18 cellular contexts compared by ENCODE assay signal in genomic region chr19:644789-645188, GRCh38. TPM values are rescaled to one million over a fixed set of nuclear protein-coding genes. Genes with fewer than 3 reads are reported as not detected.
A peak's percentile ranks its signal among the peaks of the same experiment; 100 is the strongest.
DNase-seq lines count a peak whose midpoint lies in the region; ATAC-seq, FAIRE-seq and TF ChIP-seq lines count a peak whose summit lies in the region.
"Had no signal": no experiment of that assay in that cellular context is flagged by ENCODE, and none has a peak within 500 bp of the region (broad histone marks: within the 10 kb centered on the region; RNA-seq: fewer than 3 reads in every experiment).

No MANE protein-coding gene starts in this region.

- CTCF ChIA-PET in K562 (lab: Yijun Ruan, JAX; ENCODE audit: low intra/inter-chr PET ratio) = no interaction called here

- H3K4me1 ChIP-seq in K562 (replicated peaks in 1 of 2; ENCODE audit: control insufficient read depth in 2 of 2, insufficient read depth in 2 of 2, low read length in 2 of 2) = peaks cover 0 to 48% of the 10 kb centered on the region in 2 experiments; a peak in 2 of 5 replicates

- H3K4me3 ChIP-seq in K562 = no peak overlapping the region
- H3K4me3 ChIP-seq: PC-9 had no signal

- TF ChIP-seq RAD21 in K562 (CRISPR knock-in tag; conservative IDR thresholded peaks at IDR 0.05 in 1 of 2, IDR thresholded peaks at IDR 0.05 in 1 of 2) = no peak

- H3K79me2 ChIP-seq in K562 (ENCODE audit: control insufficient read depth, insufficient read depth, low read length) = no peaks in the 10 kb centered on the region

- ATAC-seq in K562 = no peak
- ATAC-seq in stimulated activated memory B cell treated with anti-CD40 and anti-IgM and Interleukin-4, amounts not matched to agents 10 μg/mL and 1 μg/mL and 100 μg/mL, for 72 hours = no peak
- ATAC-seq: HCT116 had no signal

- no peak for DNase-seq in K562 (ENCODE audit: extremely low read depth in 1 of 4, low spot score in 3 of 4)
- DNase-seq in anterior cingulate cortex (lab: John Stamatoyannopoulos, UW) = no peak
- no peak for DNase-seq in NCI-H1048 (lab: John Stamatoyannopoulos, UW)
- DNase-seq: CD8-positive, alpha-beta memory T cell; DND-41; NCI-H1092; NCI-H146; NCI-H2081 treated with DMSO at 0.1 percent for 48 hours; NCI-H510A treated with DMSO at 0.1 percent for 48 hours; PC-9 had no signal

- no peaks in the 10 kb centered on the region for H3K9me3 ChIP-seq in K562 (replicated peaks; ENCODE audit: control insufficient read depth, insufficient read depth, low read depth, low read length)

- no peak for TF ChIP-seq EP300 in K562 (IDR thresholded peaks at IDR 0.05; ENCODE audit: low read length)

- in situ Hi-C loops in K562 (cut with MboI) = no loop called here

- peaks cover 4% of the 10 kb centered on the region for H3K36me3 Mint-ChIP-seq in IgD-negative memory B cell
- peaks cover 26% of the 10 kb centered on the region for H3K36me3 Mint-ChIP-seq in stimulated activated memory B cell treated with anti-CD40 and anti-IgM and Interleukin-4, amounts not matched to agents 10 μg/mL and 1 μg/mL and 100 μg/mL, for 72 hours

- no peaks in the 10 kb centered on the region for H4K20me1 ChIP-seq in K562 (replicated peaks; ENCODE audit: control insufficient read depth, insufficient read depth, low read length)

- no peaks in the 10 kb centered on the region for H3K9me3 Mint-ChIP-seq in IgD-negative memory B cell
- no peaks in the 10 kb centered on the region for H3K9me3 Mint-ChIP-seq in stimulated activated memory B cell treated with anti-CD40 and anti-IgM and Interleukin-4, amounts not matched to agents 10 μg/mL and 1 μg/mL and 100 μg/mL, for 72 hours
- H3K9me3 Mint-ChIP-seq: CD8-positive, alpha-beta memory T cell had no signal

- BruUV-seq in K562 (replicated peaks; lab: Mats Ljungman, UMichigan) = no TSS peak

- intact Hi-C loops in K562 (cut with micrococcal nuclease) = no loop called here

- H3K27ac Mint-ChIP-seq in IgD-negative memory B cell = peak overlapping the region in 2 of 3 donors; percentile 59 to 81
- peak overlapping the region; percentile 79 for H3K27ac Mint-ChIP-seq in stimulated activated memory B cell treated with anti-CD40 and anti-IgM and Interleukin-4, amounts not matched to agents 10 μg/mL and 1 μg/mL and 100 μg/mL, for 72 hours

- WGBS in K562 (ENCODE audit: insufficient coverage, low coverage, missing lambda C conversion rate) = 88% methylated on average over 10 of the region's 14 CpGs

- no peak for TF ChIP-seq CTCF in K562 (IDR thresholded peaks at IDR 0.05 in 2 of 3, conservative IDR thresholded peaks at IDR 0.05 in 1 of 3; ENCODE audit: insufficient read depth in 2 of 3, low read depth in 1 of 3, low read length in 3 of 3)

- no peaks in the 10 kb centered on the region for H3K9me1 ChIP-seq in K562 (ENCODE audit: control insufficient read depth, insufficient read depth, low read length)

- no peak for TF ChIP-seq POLR2A in K562 (conservative IDR thresholded peaks at IDR 0.05)

- H3K9ac ChIP-seq in K562 (ENCODE audit: insufficient read depth in 1 of 2, low read depth in 2 of 2, low read length in 2 of 2) = no peak overlapping the region
- H3K9ac ChIP-seq: KMS-11 had no signal

- POLR2A ChIA-PET in K562 (lab: Yijun Ruan, JAX) = no interaction called here

- H3K4me2 ChIP-seq in K562 (ENCODE audit: insufficient read depth, low read length) = no peak overlapping the region
- H3K4me2 ChIP-seq: KMS-11, PC-9 had no signal

- H3K27me3 ChIP-seq in K562 (ENCODE audit: control insufficient read depth in 2 of 2, insufficient read depth in 2 of 2, low read length in 2 of 2) = no peaks in the 10 kb centered on the region

- H3K36me3 ChIP-seq in K562 (ENCODE audit: control insufficient read depth, insufficient read depth, low read length) = peaks cover 50% of the 10 kb centered on the region; the same call in 1 of the 3 replicates

- no peaks in the 10 kb centered on the region for H3K27me3 Mint-ChIP-seq in IgD-negative memory B cell
- no peaks in the 10 kb centered on the region for H3K27me3 Mint-ChIP-seq in stimulated activated memory B cell treated with anti-CD40 and anti-IgM and Interleukin-4, amounts not matched to agents 10 μg/mL and 1 μg/mL and 100 μg/mL, for 72 hours
- H3K27me3 Mint-ChIP-seq: CD8-positive, alpha-beta memory T cell had no signal

- no peak overlapping the region for H3K4me3 Mint-ChIP-seq in IgD-negative memory B cell
- H3K4me3 Mint-ChIP-seq in stimulated activated memory B cell treated with anti-CD40 and anti-IgM and Interleukin-4, amounts not matched to agents 10 μg/mL and 1 μg/mL and 100 μg/mL, for 72 hours = no peak overlapping the region
- H3K4me3 Mint-ChIP-seq: CD8-positive, alpha-beta memory T cell had no signal

- H3K27ac ChIP-seq in K562 (ENCODE audit: extremely low read depth, low read depth, low read length) = no peak overlapping the region
- H3K27ac ChIP-seq: KMS-11, PC-9 had no signal

- H2AFZ ChIP-seq in K562 (ENCODE audit: low read depth, low read length) = no peak overlapping the region
- H2AFZ ChIP-seq: PC-9 had no signal

- peaks cover 0 to 10% (median 9%) of the 10 kb centered on the region in 3 donors for H3K4me1 Mint-ChIP-seq in IgD-negative memory B cell
- peaks cover 38% of the 10 kb centered on the region for H3K4me1 Mint-ChIP-seq in stimulated activated memory B cell treated with anti-CD40 and anti-IgM and Interleukin-4, amounts not matched to agents 10 μg/mL and 1 μg/mL and 100 μg/mL, for 72 hours
- H3K4me1 Mint-ChIP-seq: CD8-positive, alpha-beta memory T cell had no signal

- FAIRE-seq in K562 (lab: Jason Lieb, UNC) = no peak
- FAIRE-seq: G401.6, GM18507 had no signal

RNA-seq across cellular contexts. Expression of gene FGF22, which starts 5.1 kb away (rescaled TPM):
- polyA plus RNA-seq in IgD-negative memory B cell (not detected), K562 (2011; rRNA removed) (0.14 and 0.24 TPM in 2 replicates), K562 (2014; fragmentation: Illumina TruSeq; extraction: Trizol) (0.14 TPM in 1 of 2 replicates, not detected in the other), K562 (2014; fragmentation: Nextera tagmentation; extraction: Ambion mirVana) (not detected), K562 (2014; rRNA removed) (1.6 and 2.2 TPM in 2 replicates)
- 2.3 and 4.6 TPM in 2 replicates for total RNA-seq in K562 (2011; cell fraction: chromatin; rRNA removed; ENCODE audit: low replicate concordance)
- 3.2 and 3.7 TPM in 2 replicates for total RNA-seq in K562 (2011; cell fraction: nucleolus; rRNA removed)
- total RNA-seq in K562 (2011; cell fraction: nucleoplasm; rRNA removed) = 2.6 and 4.0 TPM in 2 replicates
- total RNA-seq in K562 (2014; rRNA removed) (0.49 and 1.7 TPM in 2 replicates), K562 (2014; rRNA removed; fragmentation: Illumina TruSeq; extraction: Trizol) (not detected in 2 replicates), K562 (2015; rRNA removed; fragmentation: Illumina TruSeq; extraction: Trizol) (0.25 TPM in 1 of 2 replicates, not detected in the other), K562 (2021) (0.58 and 0.86 TPM in 2 replicates)
- polyA plus RNA-seq in K562 (2011; cell fraction: cytosol; rRNA removed) = 0.18 and 0.34 TPM in 2 replicates
- 1.5 and 3.3 TPM in 2 replicates for polyA plus RNA-seq in K562 (2011; cell fraction: nucleus; rRNA removed)
- polyA plus RNA-seq in K562 (2012) = 0.60 and 0.89 TPM in 2 replicates
- polyA minus RNA-seq in K562 (2011; rRNA and poly(A)+ RNA removed) = not detected in 2 replicates
- polyA minus RNA-seq in K562 (2011; cell fraction: cytosol; rRNA and poly(A)+ RNA removed) = not detected in 2 replicates
- polyA minus RNA-seq in K562 (2011; cell fraction: nucleus; rRNA and poly(A)+ RNA removed) = 0.33 and 0.40 TPM in 2 replicates
- total RNA-seq: MCF 10A, PC-9 had no signal
- polyA plus RNA-seq: CD8-positive, alpha-beta memory T cell had no signal

RNA-seq across cellular contexts. Expression of gene POLRMT, which starts 11.5 kb away (rescaled TPM):
- polyA plus RNA-seq in IgD-negative memory B cell (41.9 TPM), K562 (2011; rRNA removed) (60.8 and 111 TPM in 2 replicates), K562 (2014; fragmentation: Illumina TruSeq; extraction: Trizol) (71.8 and 99.5 TPM in 2 replicates), K562 (2014; fragmentation: Nextera tagmentation; extraction: Ambion mirVana) (10 to 100 TPM; 30.3 to 34.0 TPM), K562 (2014; rRNA removed) (67.5 and 88.4 TPM in 2 replicates)
- total RNA-seq in K562 (2011; cell fraction: chromatin; rRNA removed; ENCODE audit: low replicate concordance) = 71.2 and 248 TPM in 2 replicates
- total RNA-seq in K562 (2011; cell fraction: nucleolus; rRNA removed) = 221 and 235 TPM in 2 replicates
- 86.3 and 109 TPM in 2 replicates for total RNA-seq in K562 (2011; cell fraction: nucleoplasm; rRNA removed)
- total RNA-seq in K562 (2014; rRNA removed) (82.8 and 96.5 TPM in 2 replicates), K562 (2014; rRNA removed; fragmentation: Illumina TruSeq; extraction: Trizol) (33.4 and 49.3 TPM in 2 replicates), K562 (2015; rRNA removed; fragmentation: Illumina TruSeq; extraction: Trizol) (61.9 and 68.0 TPM in 2 replicates), K562 (2021) (134 and 144 TPM in 2 replicates)
- polyA plus RNA-seq in K562 (2011; cell fraction: cytosol; rRNA removed) = 39.8 and 94.7 TPM in 2 replicates
- 319 and 523 TPM in 2 replicates for polyA plus RNA-seq in K562 (2011; cell fraction: nucleus; rRNA removed)
- 95.6 and 140 TPM in 2 replicates for polyA plus RNA-seq in K562 (2012)
- 60.0 and 108 TPM in 2 replicates for polyA minus RNA-seq in K562 (2011; rRNA and poly(A)+ RNA removed)
- polyA minus RNA-seq in K562 (2011; cell fraction: cytosol; rRNA and poly(A)+ RNA removed) = 88.4 and 105 TPM in 2 replicates
- polyA minus RNA-seq in K562 (2011; cell fraction: nucleus; rRNA and poly(A)+ RNA removed) = 57.5 and 62.3 TPM in 2 replicates

RNA-seq across cellular contexts. Expression of gene RNF126, which starts 18.2 kb away (rescaled TPM):
- polyA plus RNA-seq in IgD-negative memory B cell = 108 TPM
- 35.2 and 104 TPM in 2 replicates for total RNA-seq in K562 (2011; cell fraction: chromatin; rRNA removed; ENCODE audit: low replicate concordance)
- total RNA-seq in K562 (2011; cell fraction: nucleolus; rRNA removed) = 88.7 and 118 TPM in 2 replicates
- total RNA-seq in K562 (2011; cell fraction: nucleoplasm; rRNA removed) = 57.0 and 58.7 TPM in 2 replicates
- total RNA-seq in K562 (2014; rRNA removed) = 101 and 128 TPM in 2 replicates
- 6.6 and 7.6 TPM in 2 replicates for total RNA-seq in K562 (2014; rRNA removed; fragmentation: Illumina TruSeq; extraction: Trizol)
- 26.2 and 31.8 TPM in 2 replicates for total RNA-seq in K562 (2015; rRNA removed; fragmentation: Illumina TruSeq; extraction: Trizol)
- 85.7 and 95.8 TPM in 2 replicates for total RNA-seq in K562 (2021)
- 6.5 and 12.3 TPM in 2 replicates for polyA plus RNA-seq in K562 (2011; rRNA removed)
- 22.5 and 58.3 TPM in 2 replicates for polyA plus RNA-seq in K562 (2011; cell fraction: cytosol; rRNA removed)
- 48.9 and 104 TPM in 2 replicates for polyA plus RNA-seq in K562 (2011; cell fraction: nucleus; rRNA removed)
- polyA plus RNA-seq in K562 (2012) = 65.9 and 76.9 TPM in 2 replicates
- polyA plus RNA-seq in K562 (2014; fragmentation: Illumina TruSeq; extraction: Trizol) = 9.1 and 34.6 TPM in 2 replicates
- under 1 TPM; 0.27 to 0.36 TPM for polyA plus RNA-seq in K562 (2014; fragmentation: Nextera tagmentation; extraction: Ambion mirVana)
- polyA plus RNA-seq in K562 (2014; rRNA removed) = 79.0 and 87.6 TPM in 2 replicates
- polyA minus RNA-seq in K562 (2011; rRNA and poly(A)+ RNA removed) = 1.7 and 4.6 TPM in 2 replicates
- 20.2 and 32.4 TPM in 2 replicates for polyA minus RNA-seq in K562 (2011; cell fraction: cytosol; rRNA and poly(A)+ RNA removed)
- polyA minus RNA-seq in K562 (2011; cell fraction: nucleus; rRNA and poly(A)+ RNA removed) = 34.3 and 38.8 TPM in 2 replicates

RNA-seq across cellular contexts. Expression of gene FSTL3, which starts 31.4 kb away (rescaled TPM):
- polyA plus RNA-seq in IgD-negative memory B cell (1.7 TPM), K562 (2011; rRNA removed) (3.9 and 5.2 TPM in 2 replicates), K562 (2014; fragmentation: Illumina TruSeq; extraction: Trizol) (2.2 and 4.6 TPM in 2 replicates), K562 (2014; fragmentation: Nextera tagmentation; extraction: Ambion mirVana) (under 1 TPM in 1 of 2 experiments, not detected in 1; 0.35 TPM), K562 (2014; rRNA removed) (6.8 and 8.0 TPM in 2 replicates)
- 3.0 and 7.7 TPM in 2 replicates for total RNA-seq in K562 (2011; cell fraction: chromatin; rRNA removed; ENCODE audit: low replicate concordance)
- total RNA-seq in K562 (2011; cell fraction: nucleolus; rRNA removed) = 9.3 and 12.7 TPM in 2 replicates
- 5.3 and 7.4 TPM in 2 replicates for total RNA-seq in K562 (2011; cell fraction: nucleoplasm; rRNA removed)
- total RNA-seq in K562 (2014; rRNA removed) (5.3 and 7.8 TPM in 2 replicates), K562 (2014; rRNA removed; fragmentation: Illumina TruSeq; extraction: Trizol) (1.3 and 2.0 TPM in 2 replicates), K562 (2015; rRNA removed; fragmentation: Illumina TruSeq; extraction: Trizol) (4.5 and 4.6 TPM in 2 replicates), K562 (2021) (5.7 and 6.6 TPM in 2 replicates)
- polyA plus RNA-seq in K562 (2011; cell fraction: cytosol; rRNA removed) = 8.1 and 20.9 TPM in 2 replicates
- 26.1 and 42.9 TPM in 2 replicates for polyA plus RNA-seq in K562 (2011; cell fraction: nucleus; rRNA removed)
- polyA plus RNA-seq in K562 (2012) = 7.1 and 8.8 TPM in 2 replicates
- 2.2 and 2.9 TPM in 2 replicates for polyA minus RNA-seq in K562 (2011; rRNA and poly(A)+ RNA removed)
- 5.1 and 7.8 TPM in 2 replicates for polyA minus RNA-seq in K562 (2011; cell fraction: cytosol; rRNA and poly(A)+ RNA removed)
- polyA minus RNA-seq in K562 (2011; cell fraction: nucleus; rRNA and poly(A)+ RNA removed) = 3.2 and 4.0 TPM in 2 replicates

RNA-seq across cellular contexts. Expression of gene PRSS57, which starts 50.5 kb away (rescaled TPM):
- polyA plus RNA-seq in IgD-negative memory B cell (not detected), K562 (2011; rRNA removed) (0.22 and 0.49 TPM in 2 replicates), K562 (2014; fragmentation: Illumina TruSeq; extraction: Trizol) (0.86 TPM in 1 of 2 replicates, not detected in the other), K562 (2014; fragmentation: Nextera tagmentation; extraction: Ambion mirVana) (under 1 TPM in 1 of 2 experiments, not detected in 1; 0.06 TPM), K562 (2014; rRNA removed) (1.5 TPM in 2 replicates)
- total RNA-seq in K562 (2011; cell fraction: chromatin; rRNA removed; ENCODE audit: low replicate concordance) = not detected in 2 replicates
- total RNA-seq in K562 (2011; cell fraction: nucleolus; rRNA removed) = 0.50 and 1.1 TPM in 2 replicates
- total RNA-seq in K562 (2011; cell fraction: nucleoplasm; rRNA removed) = 0.37 TPM in 1 of 2 replicates, not detected in the other
- total RNA-seq in K562 (2014; rRNA removed) (1.9 and 2.0 TPM in 2 replicates), K562 (2014; rRNA removed; fragmentation: Illumina TruSeq; extraction: Trizol) (not detected in 2 replicates), K562 (2015; rRNA removed; fragmentation: Illumina TruSeq; extraction: Trizol) (2.5 and 3.0 TPM in 2 replicates), K562 (2021) (1.0 and 2.0 TPM in 2 replicates)
- 0.53 and 2.1 TPM in 2 replicates for polyA plus RNA-seq in K562 (2011; cell fraction: cytosol; rRNA removed)
- 0.34 and 0.37 TPM in 2 replicates for polyA plus RNA-seq in K562 (2011; cell fraction: nucleus; rRNA removed)
- polyA plus RNA-seq in K562 (2012) = 4.0 and 26.3 TPM in 2 replicates
- polyA minus RNA-seq in K562 (2011; rRNA and poly(A)+ RNA removed) = not detected in 2 replicates
- not detected in 2 replicates for polyA minus RNA-seq in K562 (2011; cell fraction: cytosol; rRNA and poly(A)+ RNA removed)
- not detected in 2 replicates for polyA minus RNA-seq in K562 (2011; cell fraction: nucleus; rRNA and poly(A)+ RNA removed)
- total RNA-seq: CD8-positive, alpha-beta memory T cell; MCF 10A; PC-9 had no signal
- polyA plus RNA-seq: BJ; CD8-positive, alpha-beta memory T cell had no signal
